Comparison of ENCODE assay signal across 10 cellular contexts in the genomic region with DNA sequence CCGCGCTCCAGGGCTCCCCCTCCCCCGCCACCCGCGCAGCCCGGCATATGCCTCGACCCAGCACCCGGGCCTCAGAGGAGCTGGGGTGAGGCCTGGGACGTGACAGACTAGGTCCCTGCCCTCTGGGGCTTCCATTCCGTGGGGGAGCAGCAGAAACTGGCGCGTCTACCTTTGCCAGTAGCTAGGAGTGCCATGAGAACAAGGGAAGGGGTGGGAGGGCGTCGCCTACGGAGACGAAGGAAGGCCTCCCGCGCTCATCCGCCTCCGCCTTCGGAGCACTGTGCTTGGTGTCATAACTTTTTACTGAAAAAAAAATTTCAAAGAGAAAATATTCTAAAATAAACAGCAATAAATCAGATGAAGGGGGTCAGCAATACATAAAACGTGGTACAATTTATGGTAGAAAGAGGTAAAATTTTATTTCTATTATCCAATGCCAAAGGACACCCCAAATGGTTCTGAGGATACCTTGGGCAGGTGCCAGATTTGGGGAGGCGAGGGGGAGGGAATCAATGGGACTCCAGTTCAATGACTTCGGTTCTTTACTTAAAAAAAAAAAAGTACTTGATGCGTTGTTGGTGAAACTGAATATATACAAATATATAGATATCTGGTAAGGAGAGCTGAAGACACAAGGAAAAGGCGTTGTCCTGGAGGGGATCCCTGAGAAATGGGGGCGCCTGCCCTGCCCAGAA. TPM values are rescaled to one million over a fixed set of nuclear protein-coding genes. Genes with fewer than 3 reads are reported as not detected.
DNase-seq lines count a peak whose midpoint lies in the region; ATAC-seq, FAIRE-seq and TF ChIP-seq lines count a peak whose summit lies in the region.
"Had no signal": no experiment of that assay in that cellular context is flagged by ENCODE, and none has a peak within 500 bp of the region (broad histone marks: within the 10 kb centered on the region; RNA-seq: fewer than 3 reads in every experiment).

No MANE protein-coding gene starts in this region.

- TF ChIP-seq CTCF in H1 (IDR thresholded peaks at IDR 0.05; ENCODE audit: control extremely low read depth in 1 of 3, insufficient read depth in 1 of 3, low read depth in 1 of 3, low read length in 3 of 3) (no peak), nephron (IDR thresholded peaks at IDR 0.05; ENCODE audit: unreplicated experiment in 3 of 3) (no peak)

- H3K23ac ChIP-seq in H1 (ENCODE audit: insufficient read length), result no peak overlapping the region

- peaks cover 14% of the 10 kb centered on the region; the same call in 1 of the 2 replicates for H3K23me2 ChIP-seq in H1 (ENCODE audit: low read depth, low read length)

- H2AFZ ChIP-seq in H1 (ENCODE audit: low read length), result no peak overlapping the region; the same call in 1 of the 2 replicates

- H3K9me3 ChIP-seq in ES-I3 (ENCODE audit: control insufficient read depth, insufficient read depth, low read length) (no peaks in the 10 kb centered on the region), H1 (ENCODE audit: insufficient read depth in 2 of 2, low read depth in 1 of 2, low read length in 1 of 2) (no peaks in the 10 kb centered on the region)

- no peak overlapping the region for H3K4ac ChIP-seq in H1 (replicated peaks; ENCODE audit: insufficient read length, low read depth, low read length)

- no peaks in the 10 kb centered on the region for H3K79me1 ChIP-seq in H1 (ENCODE audit: low read depth, low read length)

- H3K4me1 ChIP-seq in ES-I3 (ENCODE audit: insufficient read depth, low read length) (no peaks in the 10 kb centered on the region), H1 (replicated peaks in 1 of 4; ENCODE audit: control insufficient read depth in 3 of 4, insufficient read depth in 4 of 4, low read length in 3 of 4) (peaks cover 0 to 7% (median 5%) of the 10 kb centered on the region in 4 experiments; a peak in 6 of 7 replicates)

- ATAC-seq in GM18498 (IDR thresholded peaks at IDR 0.05; ENCODE audit: unreplicated experiment) (no peak), HG03520 (IDR thresholded peaks at IDR 0.05; ENCODE audit: unreplicated experiment) (no peak)

- DNase-seq in H1 (ENCODE audit: low read depth in 1 of 2, low spot score in 2 of 2) (peak in 1 of 2 experiments; percentile 71), cerebellar cortex (ENCODE audit: low spot score) (no peak)
- DNase-seq in stimulated activated CD8-positive, alpha-beta memory T cell treated with anti-CD3 and anti-CD28 coated beads, Interleukin-4, amount 100 ng/mL, for 48 hours, result no peak

- no peak overlapping the region for H2BK20ac ChIP-seq in H1 (ENCODE audit: low read length)

- H3K9ac ChIP-seq in ES-I3 (ENCODE audit: low read depth, low read length) (peak overlapping the region; percentile 63; the same call in 1 of the 2 replicates), H1 (replicated peaks in 1 of 4; ENCODE audit: extremely low read depth in 1 of 4, low read depth in 3 of 4, low read length in 3 of 4) (no peak overlapping the region)

- H3K14ac ChIP-seq in H1 (ENCODE audit: insufficient read length), result no peak overlapping the region

- POLR2A ChIA-PET in H1 (lab: Charles Lee; ENCODE audit: partially characterized antibody), result interaction anchor here (0.6 to 4.5 kb wide), 6 partner anchors 13 to 120 kb away, joined by 3 to 30 read pairs (median 3); partner anchors contain the start of gene WAPL

- H3K79me2 ChIP-seq in H1 (ENCODE audit: control insufficient read depth in 1 of 2, insufficient read depth in 2 of 2, low read length in 2 of 2), result no peaks in the 10 kb centered on the region

- H3K4me1 Mint-ChIP-seq in T-helper 1 cell treated with Interleukin-12 subunit alpha and Interleukin-12 subunit beta and Interleukin-4 antibody, amounts not matched to agents 30 μg/mL and 1 μg/mL, for 36 hours (ENCODE audit: low read depth), result peaks cover 9% of the 10 kb centered on the region
- peaks cover 21% of the 10 kb centered on the region for H3K4me1 Mint-ChIP-seq in nephron

- H3K27ac Mint-ChIP-seq in T-helper 1 cell treated with Interleukin-12 subunit alpha and Interleukin-12 subunit beta and Interleukin-4 antibody, amounts not matched to agents 30 μg/mL and 1 μg/mL, for 36 hours, result no peak overlapping the region
- H3K27ac Mint-ChIP-seq in nephron, result peak overlapping the region in 1 of 3 experiments; percentile 29

- 6% methylated on average over 27 of the region's 27 CpGs; no CpG with 5 or more reads in 1 of the 2 experiments for WGBS in H1 (ENCODE audit: extremely low coverage in 1 of 2, insufficient coverage in 1 of 2, insufficient read length in 1 of 2, insufficient replicate concordance in 2 of 2, low coverage in 1 of 2, low lambda C conversion rate in 2 of 2, missing lambda C conversion rate in 1 of 2), 2 experiments

- 0 out of 2 replicates have a peak overlapping the region, but pooled peaks have one; percentile 74 for H4K8ac ChIP-seq in H1 (ENCODE audit: extremely low read depth, insufficient read depth, low read length)

- no peak overlapping the region for H3K18ac ChIP-seq in H1 (ENCODE audit: extremely low read depth, low read length)

- no peaks in the 10 kb centered on the region for H3K9me3 Mint-ChIP-seq in T-helper 1 cell treated with Interleukin-12 subunit alpha and Interleukin-12 subunit beta and Interleukin-4 antibody, amounts not matched to agents 30 μg/mL and 1 μg/mL, for 36 hours
- H3K9me3 Mint-ChIP-seq in nephron, result peaks cover 10% of the 10 kb centered on the region

- no peak overlapping the region for H3K56ac ChIP-seq in H1 (replicated peaks; ENCODE audit: insufficient read length, low read depth, low read length)

- no peak overlapping the region for H4K5ac ChIP-seq in H1 (ENCODE audit: insufficient read length, low read depth, low read length)

- peak overlapping the region; percentile 45 for H3K4me3 Mint-ChIP-seq in T-helper 1 cell treated with Interleukin-12 subunit alpha and Interleukin-12 subunit beta and Interleukin-4 antibody, amounts not matched to agents 30 μg/mL and 1 μg/mL, for 36 hours
- H3K4me3 Mint-ChIP-seq in nephron, result peak overlapping the region; percentile 69 to 79 (median 70)

- no peaks in the 10 kb centered on the region for H3K36me3 Mint-ChIP-seq in T-helper 1 cell treated with Interleukin-12 subunit alpha and Interleukin-12 subunit beta and Interleukin-4 antibody, amounts not matched to agents 30 μg/mL and 1 μg/mL, for 36 hours (ENCODE audit: low read depth)
- peaks cover 3% of the 10 kb centered on the region for H3K36me3 Mint-ChIP-seq in nephron (ENCODE audit: low read depth)

- H3K36me3 ChIP-seq in ES-I3 (ENCODE audit: insufficient read depth, low read length) (no peaks in the 10 kb centered on the region), H1 (ENCODE audit: control insufficient read depth in 2 of 4, insufficient read depth in 4 of 4, low read length in 3 of 4) (no peaks in the 10 kb centered on the region)

- H2AK5ac ChIP-seq in H1 (ENCODE audit: low read depth, low read length), result no peak overlapping the region

- no peak overlapping the region for H2BK120ac ChIP-seq in H1 (replicated peaks; ENCODE audit: low read depth, low read length)

- CTCF ChIA-PET in H1 (lab: Charles Lee; ENCODE audit: partially characterized antibody), result interaction anchor here (0.6 to 5.5 kb wide), 13 partner anchors 15 to 1264 kb away, joined by 3 to 61 read pairs (median 3); no protein-coding TSS in a partner anchor

- no peak overlapping the region for H4K91ac ChIP-seq in H1 (replicated peaks; ENCODE audit: insufficient read length, low read length)

- H2BK15ac ChIP-seq in H1 (ENCODE audit: low read length), result no peak overlapping the region

- no peak overlapping the region for H2BK5ac ChIP-seq in H1 (ENCODE audit: low read depth, low read length)

- no peak for TF ChIP-seq EP300 in H1 (IDR thresholded peaks at IDR 0.05; ENCODE audit: borderline replicate concordance in 1 of 2, low read depth in 2 of 2, low read length in 2 of 2)

- no peaks in the 10 kb centered on the region for H4K20me1 ChIP-seq in H1 (replicated peaks in 1 of 2; ENCODE audit: control insufficient read depth in 1 of 2, insufficient read depth in 2 of 2, low read length in 2 of 2)

- no peak overlapping the region for H2BK12ac ChIP-seq in H1 (ENCODE audit: low read depth, low read length)

- H3K4me3 ChIP-seq in H1 (ENCODE audit: extremely low read depth in 1 of 4, insufficient read depth in 2 of 4, low read depth in 3 of 4, low read length in 4 of 4), result peak overlapping the region; percentile 33 to 71 (median 62)

- H3K27me3 ChIP-seq in H1 (replicated peaks in 1 of 4; ENCODE audit: control insufficient read depth in 3 of 4, extremely low read depth in 1 of 4, insufficient read depth in 3 of 4, low read length in 3 of 4), result peaks cover 8 to 34% (median 31%) of the 10 kb centered on the region in 4 experiments

- no peak for TF ChIP-seq RAD21 in H1 (IDR thresholded peaks at IDR 0.05 in 1 of 2, conservative IDR thresholded peaks at IDR 0.05 in 1 of 2; ENCODE audit: low read depth in 2 of 2, low read length in 2 of 2)

- no peak overlapping the region for H3K27ac ChIP-seq in H1 (ENCODE audit: low read depth, low read length)

- no peak for FAIRE-seq in H1 (lab: Jason Lieb, UNC)

- H3K27me3 Mint-ChIP-seq in T-helper 1 cell treated with Interleukin-12 subunit alpha and Interleukin-12 subunit beta and Interleukin-4 antibody, amounts not matched to agents 30 μg/mL and 1 μg/mL, for 36 hours (ENCODE audit: low read depth), result peaks cover 20% of the 10 kb centered on the region
- H3K27me3 Mint-ChIP-seq in nephron (ENCODE audit: low read depth), result peaks cover 51% of the 10 kb centered on the region

- H3K4me2 ChIP-seq in H1 (ENCODE audit: insufficient read depth in 1 of 2, low read depth in 2 of 2, low read length in 2 of 2), result peak overlapping the region; percentile 63 to 95

- no peak for TF ChIP-seq POLR2A in H1 (IDR thresholded peaks at IDR 0.05; ENCODE audit: control extremely low read depth in 1 of 2, low read depth in 2 of 2, low read length in 2 of 2)

TF ChIP-seq in H1, 55 proteins besides CTCF, POLR2A, EP300 and RAD21 (continues in another document):
- TF ChIP-seq RNF2 (IDR thresholded peaks at IDR 0.05; ENCODE audit: borderline replicate concordance, low read depth, low read length, missing control alignments, poor library complexity, severe bottlenecking) (no peak), E2F6 (IDR thresholded peaks at IDR 0.05) (0 out of 2 replicates have a peak, but pooled peaks have one; percentile 27), SUZ12 (IDR thresholded peaks at IDR 0.05; ENCODE audit: low read length) (0 out of 2 replicates have a peak, but pooled peaks have one; percentile 6)

RNA-seq across cellular contexts. Expression of gene GRID1, which starts 35.1 kb away (rescaled TPM):
- total RNA-seq in H1 (2021; fragmentation: NEBNext Ultra II Directional; extraction: Animal tissue kit (Norgen Biotek cat#: 25700)), result 0.15 and 0.22 TPM in 2 replicates
- polyA plus RNA-seq in H1 (2011; rRNA removed), result 0.30 and 0.31 TPM in 2 replicates
- 0.21 TPM for polyA plus RNA-seq in H1 (2011; cell fraction: cytosol; rRNA removed)
- polyA plus RNA-seq in H1 (2011; cell fraction: nucleus; rRNA removed), result 0.34 TPM
- polyA plus RNA-seq in H1 (2012, experiment 1 of 2), result 0.24 to 0.65 TPM (median 0.29 TPM) in 4 replicates
- polyA plus RNA-seq in H1 (2012, experiment 2 of 2), result 0.18 TPM
- polyA plus RNA-seq in H1 (2013, experiment 1 of 2), result 0.32 TPM
- 0.39 TPM for polyA plus RNA-seq in H1 (2013, experiment 2 of 2)
- polyA minus RNA-seq in H1 (2011; rRNA and poly(A)+ RNA removed), result 0.88 and 1.3 TPM in 2 replicates
- 0.37 TPM for polyA minus RNA-seq in H1 (2011; cell fraction: cytosol; rRNA and poly(A)+ RNA removed)
- polyA minus RNA-seq in H1 (2011; cell fraction: nucleus; rRNA and poly(A)+ RNA removed), result 2.6 TPM
- total RNA-seq: M059J, pulmonary artery endothelial cell had no signal
